Comparison of ENCODE assay signal across 20 cellular contexts in genomic region chr6:7071405-7071804, GRCh38.
"Had no signal": no experiment of that assay in that cellular context is flagged by ENCODE, and none has a peak within 500 bp of the region (broad histone marks: within the 10 kb centered on the region; RNA-seq: fewer than 3 reads in every experiment).

No MANE protein-coding gene starts in this region.

- DNase-seq: dermis blood vessel endothelial cell; dorsolateral prefrontal cortex; effector CD4-positive, alpha-beta T cell; effector memory CD4-positive, alpha-beta T cell; esophagus squamous epithelium; foreskin fibroblast; foreskin melanocyte; gastrocnemius medialis; glutamatergic neuron; head of caudate nucleus; heart right ventricle; hippocampal formation; left cardiac atrium; left lung; left ventricle myocardium superior; lower lobe of right lung; mesenchymal stem cell; mucosa of descending colon; naive B cell had no signal

- H3K9me3 ChIP-seq: esophagus squamous epithelium, gastrocnemius medialis, heart right ventricle, left lung, lower lobe of right lung, mucosa of descending colon had no signal

- H3K4me1 ChIP-seq: left lung, lower lobe of right lung had no signal

- H3K27me3 ChIP-seq: dorsolateral prefrontal cortex, esophagus squamous epithelium, gastrocnemius medialis, heart right ventricle, left lung had no signal

- H3K36me3 ChIP-seq: esophagus squamous epithelium, gastrocnemius medialis, heart right ventricle, left lung, lower lobe of right lung had no signal

- ATAC-seq: gastrocnemius medialis, heart right ventricle, left cardiac atrium, left lung, left ventricle myocardium superior, lower lobe of right lung, mucosa of descending colon had no signal

- H3K27ac ChIP-seq: coronary artery, dorsolateral prefrontal cortex, esophagus squamous epithelium, gastrocnemius medialis, heart right ventricle, left lung, lower lobe of right lung had no signal

- H3K4me3 ChIP-seq: coronary artery, dorsolateral prefrontal cortex, esophagus squamous epithelium, gastrocnemius medialis, heart right ventricle, left lung, lower lobe of right lung, mucosa of descending colon had no signal
